Comparison of ENCODE assay signal across 8 cellular contexts in genomic region chr14:22980672-22981089, GRCh38.
DNase-seq lines count a peak whose midpoint lies in the region; ATAC-seq and TF ChIP-seq lines count a peak whose summit lies in the region.

No MANE protein-coding gene starts in this region.

- no peaks in the 10 kb centered on the region for H3K27me3 ChIP-seq in Loucy (ENCODE audit: insufficient read depth, low read length, poor library complexity, severe bottlenecking)

- H3K9me2 ChIP-seq in Loucy (replicated peaks; ENCODE audit: low read depth, low read length), result no peaks in the 10 kb centered on the region

- peak overlapping the region; percentile 87 for H3K9ac ChIP-seq in Loucy (ENCODE audit: low read depth, low read length, poor library complexity, severe bottlenecking)

- no peak for TF ChIP-seq CTCF in AG09309 (IDR thresholded peaks at IDR 0.05; ENCODE audit: control insufficient read depth, insufficient read depth, low read depth, low read length, missing control alignments)
- no peak for TF ChIP-seq CTCF in Loucy (conservative IDR thresholded peaks at IDR 0.05; ENCODE audit: low read length)
- no peak for TF ChIP-seq CTCF in GM10248 (IDR thresholded peaks at IDR 0.05; ENCODE audit: control extremely low read depth, extremely low read depth, low read depth, missing control alignments)

- POLR2A ChIA-PET in GM10248 (lab: Yijun Ruan, JAX), result no interaction called here

- peaks cover 34% of the 10 kb centered on the region for H3K79me2 ChIP-seq in Loucy (ENCODE audit: insufficient read depth, low read length)

- DNase-seq in AG09309 (ENCODE audit: low read depth) (no peak), amniotic epithelial cell (ENCODE audit: low read depth) (peak; percentile 51), iPS-NIHi7 (ENCODE audit: extremely low spot score) (peak; percentile 69), GM10248 (ENCODE audit: extremely low spot score) (no peak)
- peak; percentile 57 for DNase-seq in stimulated activated CD4-positive, alpha-beta T cell treated with anti-CD3 and anti-CD28 coated beads, Interleukin-4, amount 100 ng/mL, for 1 hour

- no peaks in the 10 kb centered on the region for H3K9me3 ChIP-seq in Loucy (ENCODE audit: insufficient read depth, low read depth, low read length)

- CTCF ChIA-PET in GM10248 (lab: Yijun Ruan, JAX), result interaction anchor here (1.2 to 18.9 kb wide), 3 partner anchors 16 to 77 kb away, joined by 3 to 834 read pairs (median 218); partner anchors contain the start of gene CDH24

- 0 out of 2 replicates have a peak overlapping the region, but pooled peaks have one; percentile 46 for H2AFZ ChIP-seq in Loucy (ENCODE audit: low read length)

- no peak for ATAC-seq in HG03469 (IDR thresholded peaks at IDR 0.05; ENCODE audit: unreplicated experiment)
- no peak for ATAC-seq in GM18502 (IDR thresholded peaks at IDR 0.05; ENCODE audit: poor library complexity, unreplicated experiment)

- peak overlapping the region; percentile 100 for H3K4me2 ChIP-seq in Loucy (ENCODE audit: low read depth, low read length, poor library complexity, severe bottlenecking)

- H3K4me1 ChIP-seq in Loucy (ENCODE audit: insufficient read depth, low read length, poor library complexity, severe bottlenecking), result peaks cover 28% of the 10 kb centered on the region

- H4K20me1 ChIP-seq in Loucy (ENCODE audit: insufficient read depth, low read length, poor library complexity, severe bottlenecking), result no peaks in the 10 kb centered on the region

- H3K36me3 ChIP-seq in Loucy (ENCODE audit: insufficient read depth, low read length), result no peaks in the 10 kb centered on the region

- no peaks in the 10 kb centered on the region for H3F3A ChIP-seq in Loucy (ENCODE audit: low read depth)

- H3K4me3 ChIP-seq in AG09309 (ENCODE audit: control insufficient read depth, low read depth, low read length) (peak overlapping the region; percentile 80), Loucy (ENCODE audit: low read length, poor library complexity, severe bottlenecking) (peak overlapping the region; percentile 95)

Comparison
In these comparisons a context has a peak if more than half of its experiments do, and no peak if none do; other contexts are left out.
1. DNase-seq: peak in amniotic epithelial cell (single experiment), iPS-NIHi7 (single experiment) and stimulated activated CD4-positive, alpha-beta T cell treated with anti-CD3 and anti-CD28 coated beads, Interleukin-4, amount 100 ng/mL, for 1 hour (single experiment); none in AG09309 (single experiment) and GM10248 (single experiment).